ENCODE assay signal across 1 cellular context in the genomic region with DNA sequence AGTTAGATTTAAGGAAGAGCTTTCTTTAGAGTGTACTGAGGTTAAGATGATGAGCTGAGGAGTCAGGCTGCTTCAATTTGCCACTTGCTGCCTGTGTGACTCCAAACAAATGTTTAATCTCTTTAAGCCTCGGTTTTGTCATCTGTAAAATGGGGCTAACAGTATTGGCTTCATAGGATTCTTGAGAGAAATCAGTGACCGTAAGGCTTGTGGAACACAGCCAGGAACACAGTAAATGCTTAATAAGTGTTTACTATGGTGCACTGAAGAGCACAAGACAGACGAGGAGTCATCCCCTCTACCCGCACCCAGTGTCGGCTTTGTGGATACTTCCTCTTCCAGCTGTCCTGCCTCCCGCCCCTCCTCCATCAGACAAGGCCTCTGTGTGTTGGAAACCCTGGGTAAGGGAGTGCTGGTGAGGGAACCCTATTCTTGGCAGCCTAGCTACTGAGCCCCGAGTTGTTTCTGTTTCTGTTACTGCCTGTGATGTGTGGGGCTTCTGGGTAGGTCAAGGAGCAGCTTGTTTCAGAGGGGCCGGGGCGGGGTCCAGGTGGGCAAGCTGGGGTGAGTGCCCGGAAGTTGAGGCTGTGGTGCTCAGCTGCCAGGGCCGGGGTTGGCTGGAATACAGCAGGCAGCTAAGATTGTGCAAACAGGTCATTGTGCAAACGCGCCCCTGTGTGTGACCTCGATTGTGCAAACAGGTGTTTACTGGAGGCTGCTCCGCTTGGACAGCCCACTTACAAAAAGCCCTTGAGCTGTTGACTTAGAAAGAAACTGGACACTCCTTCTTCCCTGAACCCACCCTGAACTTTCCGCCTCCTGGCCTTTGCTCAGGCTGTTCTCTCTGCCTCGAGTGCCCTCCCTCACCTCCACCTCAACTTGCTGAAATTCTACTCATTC.
TF ChIP-seq lines count a peak whose summit lies in the region.

No MANE protein-coding gene starts in this region.

TF ChIP-seq in K562, 482 proteins besides CTCF, POLR2A, EP300 and RAD21 (continued from another document and continues in another):
- TF ChIP-seq, protein P1, sequence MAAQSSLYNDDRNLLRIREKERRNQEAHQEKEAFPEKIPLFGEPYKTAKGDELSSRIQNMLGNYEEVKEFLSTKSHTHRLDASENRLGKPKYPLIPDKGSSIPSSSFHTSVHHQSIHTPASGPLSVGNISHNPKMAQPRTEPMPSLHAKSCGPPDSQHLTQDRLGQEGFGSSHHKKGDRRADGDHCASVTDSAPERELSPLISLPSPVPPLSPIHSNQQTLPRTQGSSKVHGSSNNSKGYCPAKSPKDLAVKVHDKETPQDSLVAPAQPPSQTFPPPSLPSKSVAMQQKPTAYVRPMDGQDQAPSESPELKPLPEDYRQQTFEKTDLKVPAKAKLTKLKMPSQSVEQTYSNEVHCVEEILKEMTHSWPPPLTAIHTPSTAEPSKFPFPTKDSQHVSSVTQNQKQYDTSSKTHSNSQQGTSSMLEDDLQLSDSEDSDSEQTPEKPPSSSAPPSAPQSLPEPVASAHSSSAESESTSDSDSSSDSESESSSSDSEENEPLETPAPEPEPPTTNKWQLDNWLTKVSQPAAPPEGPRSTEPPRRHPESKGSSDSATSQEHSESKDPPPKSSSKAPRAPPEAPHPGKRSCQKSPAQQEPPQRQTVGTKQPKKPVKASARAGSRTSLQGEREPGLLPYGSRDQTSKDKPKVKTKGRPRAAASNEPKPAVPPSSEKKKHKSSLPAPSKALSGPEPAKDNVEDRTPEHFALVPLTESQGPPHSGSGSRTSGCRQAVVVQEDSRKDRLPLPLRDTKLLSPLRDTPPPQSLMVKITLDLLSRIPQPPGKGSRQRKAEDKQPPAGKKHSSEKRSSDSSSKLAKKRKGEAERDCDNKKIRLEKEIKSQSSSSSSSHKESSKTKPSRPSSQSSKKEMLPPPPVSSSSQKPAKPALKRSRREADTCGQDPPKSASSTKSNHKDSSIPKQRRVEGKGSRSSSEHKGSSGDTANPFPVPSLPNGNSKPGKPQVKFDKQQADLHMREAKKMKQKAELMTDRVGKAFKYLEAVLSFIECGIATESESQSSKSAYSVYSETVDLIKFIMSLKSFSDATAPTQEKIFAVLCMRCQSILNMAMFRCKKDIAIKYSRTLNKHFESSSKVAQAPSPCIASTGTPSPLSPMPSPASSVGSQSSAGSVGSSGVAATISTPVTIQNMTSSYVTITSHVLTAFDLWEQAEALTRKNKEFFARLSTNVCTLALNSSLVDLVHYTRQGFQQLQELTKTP (IDR thresholded peaks at IDR 0.05; ENCODE audit: low read depth in 1 of 2, partially characterized antibody in 2 of 2): no peak
- TF ChIP-seq KDM1A (IDR thresholded peaks at IDR 0.05) (peak; percentile 85 to 91), ZNF263 (CRISPR knock-in tag; IDR thresholded peaks at IDR 0.05; ENCODE audit: borderline replicate concordance) (peak; percentile 84), ZKSCAN8 (CRISPR knock-in tag; IDR thresholded peaks at IDR 0.05) (peak; percentile 88), MCM5 (IDR thresholded peaks at IDR 0.05; ENCODE audit: low read depth) (no peak), ZNF133 (CRISPR knock-in tag; IDR thresholded peaks at IDR 0.05) (no peak), CTBP1 (IDR thresholded peaks at IDR 0.05; ENCODE audit: borderline replicate concordance) (0 out of 2 replicates have a peak, but pooled peaks have one; percentile 16), BCL6 (CRISPR knock-in tag; IDR thresholded peaks at IDR 0.05) (no peak), RBM25 (IDR thresholded peaks at IDR 0.05; ENCODE audit: low read depth, low read length, severe bottlenecking) (peak; percentile 97), ZNF644 (tag; IDR thresholded peaks at IDR 0.05; ENCODE audit: low read depth) (no peak), FOXK1 (CRISPR knock-in tag; IDR thresholded peaks at IDR 0.05; ENCODE audit: borderline replicate concordance) (no peak), MTA2 (IDR thresholded peaks at IDR 0.05; ENCODE audit: low read depth) (no peak), PHF8 (IDR thresholded peaks at IDR 0.05; ENCODE audit: borderline replicate concordance, low read length) (no peak), HCFC1 (IDR thresholded peaks at IDR 0.05; ENCODE audit: low read depth, low read length) (no peak), ZNF274 (IDR thresholded peaks at IDR 0.05; ENCODE audit: borderline replicate concordance, low read depth, low read length) (no peak), SMARCC2 (IDR thresholded peaks at IDR 0.05; ENCODE audit: low read depth) (no peak), ZFP36 (IDR thresholded peaks at IDR 0.05; ENCODE audit: low read depth, low read length, partially characterized antibody) (peak; percentile 24), SMAD1 (IDR thresholded peaks at IDR 0.05; ENCODE audit: low read depth, low read length, partially characterized antibody) (no peak), NR3C1 (CRISPR knock-in tag; IDR thresholded peaks at IDR 0.05) (no peak), SREBF1 (IDR thresholded peaks at IDR 0.05; ENCODE audit: borderline replicate concordance, low read depth, low read length) (no peak), HDAC2 (IDR thresholded peaks at IDR 0.05) (peak; percentile 93), ETS2 (tag; IDR thresholded peaks at IDR 0.05; ENCODE audit: borderline replicate concordance, poor library complexity, severe bottlenecking) (no peak), KDM2B (CRISPR knock-in tag; IDR thresholded peaks at IDR 0.05) (no peak), CREM (IDR thresholded peaks at IDR 0.05; ENCODE audit: low read depth) (no peak)
- TF ChIP-seq, protein P2, sequence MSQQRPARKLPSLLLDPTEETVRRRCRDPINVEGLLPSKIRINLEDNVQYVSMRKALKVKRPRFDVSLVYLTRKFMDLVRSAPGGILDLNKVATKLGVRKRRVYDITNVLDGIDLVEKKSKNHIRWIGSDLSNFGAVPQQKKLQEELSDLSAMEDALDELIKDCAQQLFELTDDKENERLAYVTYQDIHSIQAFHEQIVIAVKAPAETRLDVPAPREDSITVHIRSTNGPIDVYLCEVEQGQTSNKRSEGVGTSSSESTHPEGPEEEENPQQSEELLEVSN (IDR thresholded peaks at IDR 0.05; ENCODE audit: borderline replicate concordance in 1 of 2, extremely low read depth in 1 of 2, insufficient read depth in 1 of 2, insufficient read length in 1 of 2, low read depth in 1 of 2, low read length in 1 of 2, poor library complexity in 1 of 2, severe bottlenecking in 1 of 2): no peak
- TF ChIP-seq, protein P3, sequence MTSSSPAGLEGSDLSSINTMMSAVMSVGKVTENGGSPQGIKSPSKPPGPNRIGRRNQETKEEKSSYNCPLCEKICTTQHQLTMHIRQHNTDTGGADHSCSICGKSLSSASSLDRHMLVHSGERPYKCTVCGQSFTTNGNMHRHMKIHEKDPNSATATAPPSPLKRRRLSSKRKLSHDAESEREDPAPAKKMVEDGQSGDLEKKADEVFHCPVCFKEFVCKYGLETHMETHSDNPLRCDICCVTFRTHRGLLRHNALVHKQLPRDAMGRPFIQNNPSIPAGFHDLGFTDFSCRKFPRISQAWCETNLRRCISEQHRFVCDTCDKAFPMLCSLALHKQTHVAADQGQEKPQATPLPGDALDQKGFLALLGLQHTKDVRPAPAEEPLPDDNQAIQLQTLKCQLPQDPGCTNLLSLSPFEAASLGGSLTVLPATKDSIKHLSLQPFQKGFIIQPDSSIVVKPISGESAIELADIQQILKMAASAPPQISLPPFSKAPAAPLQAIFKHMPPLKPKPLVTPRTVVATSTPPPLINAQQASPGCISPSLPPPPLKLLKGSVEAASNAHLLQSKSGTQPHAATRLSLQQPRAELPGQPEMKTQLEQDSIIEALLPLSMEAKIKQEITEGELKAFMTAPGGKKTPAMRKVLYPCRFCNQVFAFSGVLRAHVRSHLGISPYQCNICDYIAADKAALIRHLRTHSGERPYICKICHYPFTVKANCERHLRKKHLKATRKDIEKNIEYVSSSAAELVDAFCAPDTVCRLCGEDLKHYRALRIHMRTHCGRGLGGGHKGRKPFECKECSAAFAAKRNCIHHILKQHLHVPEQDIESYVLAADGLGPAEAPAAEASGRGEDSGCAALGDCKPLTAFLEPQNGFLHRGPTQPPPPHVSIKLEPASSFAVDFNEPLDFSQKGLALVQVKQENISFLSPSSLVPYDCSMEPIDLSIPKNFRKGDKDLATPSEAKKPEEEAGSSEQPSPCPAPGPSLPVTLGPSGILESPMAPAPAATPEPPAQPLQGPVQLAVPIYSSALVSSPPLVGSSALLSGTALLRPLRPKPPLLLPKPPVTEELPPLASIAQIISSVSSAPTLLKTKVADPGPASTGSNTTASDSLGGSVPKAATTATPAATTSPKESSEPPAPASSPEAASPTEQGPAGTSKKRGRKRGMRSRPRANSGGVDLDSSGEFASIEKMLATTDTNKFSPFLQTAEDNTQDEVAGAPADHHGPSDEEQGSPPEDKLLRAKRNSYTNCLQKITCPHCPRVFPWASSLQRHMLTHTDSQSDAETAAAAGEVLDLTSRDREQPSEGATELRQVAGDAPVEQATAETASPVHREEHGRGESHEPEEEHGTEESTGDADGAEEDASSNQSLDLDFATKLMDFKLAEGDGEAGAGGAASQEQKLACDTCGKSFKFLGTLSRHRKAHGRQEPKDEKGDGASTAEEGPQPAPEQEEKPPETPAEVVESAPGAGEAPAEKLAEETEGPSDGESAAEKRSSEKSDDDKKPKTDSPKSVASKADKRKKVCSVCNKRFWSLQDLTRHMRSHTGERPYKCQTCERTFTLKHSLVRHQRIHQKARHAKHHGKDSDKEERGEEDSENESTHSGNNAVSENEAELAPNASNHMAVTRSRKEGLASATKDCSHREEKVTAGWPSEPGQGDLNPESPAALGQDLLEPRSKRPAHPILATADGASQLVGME (CRISPR knock-in tag; IDR thresholded peaks at IDR 0.05): no peak
- TF ChIP-seq, protein P4, sequence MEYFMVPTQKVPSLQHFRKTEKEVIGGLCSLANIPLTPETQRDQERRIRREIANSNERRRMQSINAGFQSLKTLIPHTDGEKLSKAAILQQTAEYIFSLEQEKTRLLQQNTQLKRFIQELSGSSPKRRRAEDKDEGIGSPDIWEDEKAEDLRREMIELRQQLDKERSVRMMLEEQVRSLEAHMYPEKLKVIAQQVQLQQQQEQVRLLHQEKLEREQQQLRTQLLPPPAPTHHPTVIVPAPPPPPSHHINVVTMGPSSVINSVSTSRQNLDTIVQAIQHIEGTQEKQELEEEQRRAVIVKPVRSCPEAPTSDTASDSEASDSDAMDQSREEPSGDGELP (CRISPR knock-in tag; IDR thresholded peaks at IDR 0.05; ENCODE audit: borderline replicate concordance): peak; percentile 62
- TF ChIP-seq, protein P5, sequence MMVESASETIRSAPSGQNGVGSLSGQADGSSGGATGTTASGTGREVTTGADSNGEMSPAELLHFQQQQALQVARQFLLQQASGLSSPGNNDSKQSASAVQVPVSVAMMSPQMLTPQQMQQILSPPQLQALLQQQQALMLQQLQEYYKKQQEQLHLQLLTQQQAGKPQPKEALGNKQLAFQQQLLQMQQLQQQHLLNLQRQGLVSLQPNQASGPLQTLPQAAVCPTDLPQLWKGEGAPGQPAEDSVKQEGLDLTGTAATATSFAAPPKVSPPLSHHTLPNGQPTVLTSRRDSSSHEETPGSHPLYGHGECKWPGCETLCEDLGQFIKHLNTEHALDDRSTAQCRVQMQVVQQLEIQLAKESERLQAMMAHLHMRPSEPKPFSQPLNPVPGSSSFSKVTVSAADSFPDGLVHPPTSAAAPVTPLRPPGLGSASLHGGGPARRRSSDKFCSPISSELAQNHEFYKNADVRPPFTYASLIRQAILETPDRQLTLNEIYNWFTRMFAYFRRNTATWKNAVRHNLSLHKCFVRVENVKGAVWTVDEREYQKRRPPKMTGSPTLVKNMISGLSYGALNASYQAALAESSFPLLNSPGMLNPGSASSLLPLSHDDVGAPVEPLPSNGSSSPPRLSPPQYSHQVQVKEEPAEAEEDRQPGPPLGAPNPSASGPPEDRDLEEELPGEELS (CRISPR knock-in tag; IDR thresholded peaks at IDR 0.05; ENCODE audit: borderline replicate concordance): no peak
- TF ChIP-seq, protein P6, sequence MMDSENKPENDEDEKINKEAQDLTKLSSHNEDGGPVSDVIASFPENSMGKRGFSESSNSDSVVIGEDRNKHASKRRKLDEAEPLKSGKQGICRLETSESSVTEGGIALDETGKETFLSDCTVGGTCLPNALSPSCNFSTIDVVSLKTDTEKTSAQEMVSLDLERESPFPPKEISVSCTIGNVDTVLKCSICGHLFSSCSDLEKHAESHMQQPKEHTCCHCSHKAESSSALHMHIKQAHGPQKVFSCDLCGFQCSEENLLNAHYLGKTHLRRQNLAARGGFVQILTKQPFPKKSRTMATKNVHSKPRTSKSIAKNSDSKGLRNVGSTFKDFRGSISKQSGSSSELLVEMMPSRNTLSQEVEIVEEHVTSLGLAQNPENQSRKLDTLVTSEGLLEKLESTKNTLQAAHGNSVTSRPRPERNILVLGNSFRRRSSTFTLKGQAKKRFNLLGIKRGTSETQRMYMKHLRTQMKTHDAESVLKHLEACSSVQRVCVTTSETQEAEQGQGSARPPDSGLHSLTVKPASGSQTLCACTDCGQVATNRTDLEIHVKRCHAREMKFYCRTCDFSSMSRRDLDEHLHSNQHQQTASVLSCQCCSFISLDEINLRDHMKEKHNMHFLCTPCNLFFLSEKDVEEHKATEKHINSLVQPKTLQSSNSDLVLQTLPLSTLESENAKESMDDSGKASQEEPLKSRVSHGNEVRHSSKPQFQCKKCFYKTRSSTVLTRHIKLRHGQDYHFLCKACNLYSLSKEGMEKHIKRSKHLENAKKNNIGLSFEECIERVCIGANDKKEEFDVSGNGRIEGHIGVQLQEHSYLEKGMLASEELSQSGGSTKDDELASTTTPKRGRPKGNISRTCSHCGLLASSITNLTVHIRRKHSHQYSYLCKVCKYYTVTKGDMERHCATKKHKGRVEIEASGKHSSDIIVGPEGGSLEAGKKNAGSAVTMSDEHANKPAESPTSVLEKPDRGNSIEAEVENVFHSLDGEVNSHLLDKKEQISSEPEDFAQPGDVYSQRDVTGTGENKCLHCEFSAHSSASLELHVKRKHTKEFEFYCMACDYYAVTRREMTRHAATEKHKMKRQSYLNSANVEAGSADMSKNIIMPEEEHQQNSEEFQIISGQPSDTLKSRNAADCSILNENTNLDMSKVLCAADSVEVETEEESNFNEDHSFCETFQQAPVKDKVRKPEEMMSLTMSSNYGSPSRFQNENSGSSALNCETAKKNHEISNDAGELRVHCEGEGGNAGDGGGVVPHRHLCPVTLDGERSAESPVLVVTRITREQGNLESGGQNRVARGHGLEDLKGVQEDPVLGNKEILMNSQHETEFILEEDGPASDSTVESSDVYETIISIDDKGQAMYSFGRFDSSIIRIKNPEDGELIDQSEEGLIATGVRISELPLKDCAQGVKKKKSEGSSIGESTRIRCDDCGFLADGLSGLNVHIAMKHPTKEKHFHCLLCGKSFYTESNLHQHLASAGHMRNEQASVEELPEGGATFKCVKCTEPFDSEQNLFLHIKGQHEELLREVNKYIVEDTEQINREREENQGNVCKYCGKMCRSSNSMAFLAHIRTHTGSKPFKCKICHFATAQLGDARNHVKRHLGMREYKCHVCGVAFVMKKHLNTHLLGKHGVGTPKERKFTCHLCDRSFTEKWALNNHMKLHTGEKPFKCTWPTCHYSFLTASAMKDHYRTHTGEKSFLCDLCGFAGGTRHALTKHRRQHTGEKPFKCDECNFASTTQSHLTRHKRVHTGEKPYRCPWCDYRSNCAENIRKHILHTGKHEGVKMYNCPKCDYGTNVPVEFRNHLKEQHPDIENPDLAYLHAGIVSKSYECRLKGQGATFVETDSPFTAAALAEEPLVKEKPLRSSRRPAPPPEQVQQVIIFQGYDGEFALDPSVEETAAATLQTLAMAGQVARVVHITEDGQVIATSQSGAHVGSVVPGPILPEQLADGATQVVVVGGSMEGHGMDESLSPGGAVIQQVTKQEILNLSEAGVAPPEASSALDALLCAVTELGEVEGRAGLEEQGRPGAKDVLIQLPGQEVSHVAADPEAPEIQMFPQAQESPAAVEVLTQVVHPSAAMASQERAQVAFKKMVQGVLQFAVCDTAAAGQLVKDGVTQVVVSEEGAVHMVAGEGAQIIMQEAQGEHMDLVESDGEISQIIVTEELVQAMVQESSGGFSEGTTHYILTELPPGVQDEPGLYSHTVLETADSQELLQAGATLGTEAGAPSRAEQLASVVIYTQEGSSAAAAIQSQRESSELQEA (IDR thresholded peaks at IDR 0.05; ENCODE audit: low read depth): no peak
